In genomic region chr11:124327775-124328174, GRCh38 we compare ENCODE assay signal across 11 cellular contexts. TPM values are rescaled to one million over a fixed set of nuclear protein-coding genes. Genes with fewer than 3 reads are reported as not detected.
"Had no signal": no experiment of that assay in that cellular context is flagged by ENCODE, and none has a peak within 500 bp of the region (broad histone marks: within the 10 kb centered on the region; RNA-seq: fewer than 3 reads in every experiment).

No MANE protein-coding gene starts in this region.

- H3K27ac ChIP-seq: HL-60 had no signal

- H3K36me3 Mint-ChIP-seq: IgD-negative memory B cell had no signal

- H3K4me3 Mint-ChIP-seq: GM23338, HFFc6 had no signal

- H3K9me3 Mint-ChIP-seq: IgD-negative memory B cell had no signal

- H3K4me3 ChIP-seq: GM23338, HAP-1 had no signal

- H3K27ac Mint-ChIP-seq: GM23338, HFFc6 had no signal

- H3K4me1 ChIP-seq: HAP-1 had no signal

- H3K4me1 Mint-ChIP-seq: GM23338 had no signal

- FAIRE-seq: HepG2 had no signal

- DNase-seq: H7, HFFc6, KG1 had no signal

- H3K36me3 ChIP-seq: HAP-1 had no signal

- H2AFZ ChIP-seq: GM23338 had no signal

- H3K4me2 ChIP-seq: GM23338 had no signal

- ATAC-seq: HCT116, HepG2 had no signal

- H3K27me3 Mint-ChIP-seq: IgD-negative memory B cell had no signal

RNA-seq across cellular contexts. Expression of gene OR8D2, which starts 7.8 kb away (rescaled TPM):
- total RNA-seq: GM23338, H4, H7, HepG2, HFFc6, HT1080 had no signal
- polyA plus RNA-seq: GM23338, HepG2, IgD-negative memory B cell had no signal

RNA-seq across cellular contexts. Expression of gene OR8D1, which starts 14.0 kb away (rescaled TPM):
- total RNA-seq: GM23338, H4, H7, HepG2, HFFc6, HT1080 had no signal
- polyA plus RNA-seq: GM23338, HepG2, IgD-negative memory B cell had no signal

RNA-seq across cellular contexts. Expression of gene OR8B2, which starts 56.5 kb away (rescaled TPM):
- total RNA-seq: GM23338, H4, H7, HepG2, HFFc6, HT1080 had no signal
- polyA plus RNA-seq: GM23338, HepG2, IgD-negative memory B cell had no signal
